Comparison of ENCODE assay signal across 1 cellular context in genomic region chr17:82239926-82240505, GRCh38.
TF ChIP-seq lines count a peak whose summit lies in the region.

No MANE protein-coding gene starts in this region.

TF ChIP-seq in liver, 16 proteins besides CTCF, POLR2A, EP300 and RAD21 (continued from another document):
- TF ChIP-seq, protein P1, sequence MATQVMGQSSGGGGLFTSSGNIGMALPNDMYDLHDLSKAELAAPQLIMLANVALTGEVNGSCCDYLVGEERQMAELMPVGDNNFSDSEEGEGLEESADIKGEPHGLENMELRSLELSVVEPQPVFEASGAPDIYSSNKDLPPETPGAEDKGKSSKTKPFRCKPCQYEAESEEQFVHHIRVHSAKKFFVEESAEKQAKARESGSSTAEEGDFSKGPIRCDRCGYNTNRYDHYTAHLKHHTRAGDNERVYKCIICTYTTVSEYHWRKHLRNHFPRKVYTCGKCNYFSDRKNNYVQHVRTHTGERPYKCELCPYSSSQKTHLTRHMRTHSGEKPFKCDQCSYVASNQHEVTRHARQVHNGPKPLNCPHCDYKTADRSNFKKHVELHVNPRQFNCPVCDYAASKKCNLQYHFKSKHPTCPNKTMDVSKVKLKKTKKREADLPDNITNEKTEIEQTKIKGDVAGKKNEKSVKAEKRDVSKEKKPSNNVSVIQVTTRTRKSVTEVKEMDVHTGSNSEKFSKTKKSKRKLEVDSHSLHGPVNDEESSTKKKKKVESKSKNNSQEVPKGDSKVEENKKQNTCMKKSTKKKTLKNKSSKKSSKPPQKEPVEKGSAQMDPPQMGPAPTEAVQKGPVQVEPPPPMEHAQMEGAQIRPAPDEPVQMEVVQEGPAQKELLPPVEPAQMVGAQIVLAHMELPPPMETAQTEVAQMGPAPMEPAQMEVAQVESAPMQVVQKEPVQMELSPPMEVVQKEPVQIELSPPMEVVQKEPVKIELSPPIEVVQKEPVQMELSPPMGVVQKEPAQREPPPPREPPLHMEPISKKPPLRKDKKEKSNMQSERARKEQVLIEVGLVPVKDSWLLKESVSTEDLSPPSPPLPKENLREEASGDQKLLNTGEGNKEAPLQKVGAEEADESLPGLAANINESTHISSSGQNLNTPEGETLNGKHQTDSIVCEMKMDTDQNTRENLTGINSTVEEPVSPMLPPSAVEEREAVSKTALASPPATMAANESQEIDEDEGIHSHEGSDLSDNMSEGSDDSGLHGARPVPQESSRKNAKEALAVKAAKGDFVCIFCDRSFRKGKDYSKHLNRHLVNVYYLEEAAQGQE (IDR thresholded peaks at IDR 0.05), result peak; percentile 49
- TF ChIP-seq, protein P2, sequence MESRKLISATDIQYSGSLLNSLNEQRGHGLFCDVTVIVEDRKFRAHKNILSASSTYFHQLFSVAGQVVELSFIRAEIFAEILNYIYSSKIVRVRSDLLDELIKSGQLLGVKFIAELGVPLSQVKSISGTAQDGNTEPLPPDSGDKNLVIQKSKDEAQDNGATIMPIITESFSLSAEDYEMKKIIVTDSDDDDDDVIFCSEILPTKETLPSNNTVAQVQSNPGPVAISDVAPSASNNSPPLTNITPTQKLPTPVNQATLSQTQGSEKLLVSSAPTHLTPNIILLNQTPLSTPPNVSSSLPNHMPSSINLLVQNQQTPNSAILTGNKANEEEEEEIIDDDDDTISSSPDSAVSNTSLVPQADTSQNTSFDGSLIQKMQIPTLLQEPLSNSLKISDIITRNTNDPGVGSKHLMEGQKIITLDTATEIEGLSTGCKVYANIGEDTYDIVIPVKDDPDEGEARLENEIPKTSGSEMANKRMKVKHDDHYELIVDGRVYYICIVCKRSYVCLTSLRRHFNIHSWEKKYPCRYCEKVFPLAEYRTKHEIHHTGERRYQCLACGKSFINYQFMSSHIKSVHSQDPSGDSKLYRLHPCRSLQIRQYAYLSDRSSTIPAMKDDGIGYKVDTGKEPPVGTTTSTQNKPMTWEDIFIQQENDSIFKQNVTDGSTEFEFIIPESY (IDR thresholded peaks at IDR 0.05), result no peak
- peak; percentile 71 for TF ChIP-seq SP1 (IDR thresholded peaks at IDR 0.05)
- no peak for TF ChIP-seq FOXA1 (IDR thresholded peaks at IDR 0.05)
- peak; percentile 6 to 60 for TF ChIP-seq HNF4A (conservative IDR thresholded peaks at IDR 0.05)
- TF ChIP-seq RXRA (IDR thresholded peaks at IDR 0.05), result peak; percentile 50 to 75
- no peak for TF ChIP-seq HNF4G (IDR thresholded peaks at IDR 0.05)
- no peak for TF ChIP-seq FOXA2 (IDR thresholded peaks at IDR 0.05)
- TF ChIP-seq JUND (IDR thresholded peaks at IDR 0.05), result no peak
- TF ChIP-seq EGR1 (IDR thresholded peaks at IDR 0.05; ENCODE audit: low read depth in 2 of 2), result no peak
- no peak for TF ChIP-seq MAX (IDR thresholded peaks at IDR 0.05)
- TF ChIP-seq YY1 (IDR thresholded peaks at IDR 0.05), result peak; percentile 32
- TF ChIP-seq TAF1 (conservative IDR thresholded peaks at IDR 0.05), result no peak
- no peak for TF ChIP-seq NR2F2 (IDR thresholded peaks at IDR 0.05)
